In the genomic region with DNA sequence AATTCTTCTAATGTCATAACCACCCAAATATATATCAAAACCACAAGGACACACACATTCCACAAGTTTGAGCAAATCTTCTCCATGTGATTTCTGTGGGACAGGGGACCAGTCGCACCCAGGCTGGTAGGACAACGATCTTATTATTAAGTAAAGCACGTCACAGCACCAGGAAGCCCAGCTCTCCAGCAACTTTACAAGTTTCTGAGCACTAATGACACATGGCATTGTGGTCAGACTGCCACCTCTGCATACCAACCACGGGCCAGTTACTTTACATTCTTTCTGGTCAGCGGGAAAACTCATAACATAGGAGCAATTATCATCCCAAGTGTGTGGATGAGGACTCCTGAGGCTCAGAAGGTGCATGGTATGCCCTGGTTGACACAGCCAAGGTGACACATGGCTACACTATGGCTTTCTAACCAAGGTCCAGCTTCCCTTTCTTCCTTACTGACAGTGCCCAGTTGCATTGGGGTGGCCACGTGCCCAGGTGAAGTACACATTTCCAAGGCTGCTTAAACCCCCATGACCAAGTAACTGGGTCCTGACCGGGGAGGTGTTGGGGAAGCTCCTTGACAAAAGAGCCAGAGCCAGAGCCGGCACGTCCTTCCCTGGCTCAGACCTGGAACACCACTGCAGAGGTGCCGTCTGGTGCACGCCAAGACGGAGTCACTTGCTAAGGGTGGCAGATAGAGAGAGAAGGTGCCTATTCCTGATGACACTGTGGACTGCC, we compare ENCODE assay signal across 1 cellular context.
TF ChIP-seq lines count a peak whose summit lies in the region.

No MANE protein-coding gene starts in this region.

TF ChIP-seq in A549, 52 proteins besides CTCF, POLR2A, EP300 and RAD21 (continued from another document):
- TF ChIP-seq HMGXB4 (CRISPR knock-in tag; IDR thresholded peaks at IDR 0.05; ENCODE audit: borderline replicate concordance) = no peak
- no peak for TF ChIP-seq KDM1A (IDR thresholded peaks at IDR 0.05; ENCODE audit: low read depth)
- TF ChIP-seq RARB (CRISPR knock-in tag; IDR thresholded peaks at IDR 0.05) = no peak
- TF ChIP-seq, protein P1, sequence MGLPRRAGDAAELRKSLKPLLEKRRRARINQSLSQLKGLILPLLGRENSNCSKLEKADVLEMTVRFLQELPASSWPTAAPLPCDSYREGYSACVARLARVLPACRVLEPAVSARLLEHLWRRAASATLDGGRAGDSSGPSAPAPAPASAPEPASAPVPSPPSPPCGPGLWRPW (IDR thresholded peaks at IDR 0.05) = no peak
- no peak for TF ChIP-seq NPAS2 (CRISPR knock-in tag; IDR thresholded peaks at IDR 0.05; ENCODE audit: borderline replicate concordance)
